Comparison of ENCODE assay signal across 17 cellular contexts in genomic region chr7:22597845-22598244, GRCh38.
A peak's percentile ranks its signal among the peaks of the same experiment; 100 is the strongest.
DNase-seq lines count a peak whose midpoint lies in the region; ATAC-seq and TF ChIP-seq lines count a peak whose summit lies in the region.
"Had no signal": no experiment of that assay in that cellular context is flagged by ENCODE, and none has a peak within 500 bp of the region (broad histone marks: within the 10 kb centered on the region; RNA-seq: fewer than 3 reads in every experiment).

No MANE protein-coding gene starts in this region.

- peak; percentile 41 for DNase-seq in AG08395 (ENCODE audit: low spot score)
- DNase-seq in HT1080 (ENCODE audit: low read depth), result peak; percentile 24
- peak; percentile 81 for DNase-seq in astrocyte of the spinal cord (ENCODE audit: low read depth, low spot score)
- peak; percentile 75 to 81 for DNase-seq in foreskin fibroblast
- DNase-seq in T-helper 2 cell, result no peak
- DNase-seq in mucosa of descending colon, result no peak
- DNase-seq: activated CD4-positive, alpha-beta T cell treated with anti-CD3 and anti-CD28 coated beads, Interleukin-2, amount 10 ng/mL, durations not matched to agents 7 days and 5 days; activated naive CD4-positive, alpha-beta T cell treated with anti-CD3 and anti-CD28 coated beads, Interleukin-2, amount 50 U/mL, for 16 hours; central memory CD4-positive, alpha-beta T cell; endodermal cell; glutamatergic neuron; GOT3; NCI-H2029; NCI-H510A treated with DMSO at 0.1 percent for 48 hours had no signal

- intact Hi-C loops in mucosa of descending colon (cut with DNase I, micrococcal nuclease), result no loop called here

- TF ChIP-seq CTCF in astrocyte of the spinal cord (IDR thresholded peaks at IDR 0.05; ENCODE audit: low read depth, low read length) (no peak), foreskin fibroblast (IDR thresholded peaks at IDR 0.05; ENCODE audit: low read depth, low read length) (no peak), mucosa of descending colon (IDR thresholded peaks at IDR 0.05) (no peak)

- H3K4me3 ChIP-seq in astrocyte of the spinal cord (ENCODE audit: low read depth, low read length), result no peak overlapping the region
- H3K4me3 ChIP-seq in foreskin fibroblast (ENCODE audit: low read depth in 1 of 2, low read length in 2 of 2), result no peak overlapping the region
- no peak overlapping the region for H3K4me3 ChIP-seq in mucosa of descending colon
- H3K4me3 ChIP-seq: vagina had no signal

- in situ Hi-C loops in astrocyte of the spinal cord (cut with HindIII; ENCODE audit: low sequenced_read_pairs), result no loop called here

- no peaks in the 10 kb centered on the region for H3K9me3 ChIP-seq in mucosa of descending colon
- H3K9me3 ChIP-seq: vagina had no signal

- ATAC-seq in HG03521 (IDR thresholded peaks at IDR 0.05; ENCODE audit: unreplicated experiment) (no peak), mucosa of descending colon (no peak), HG03354 (IDR thresholded peaks at IDR 0.05; ENCODE audit: poor library complexity, severe bottlenecking, unreplicated experiment) (no peak)

- H3K4me1 ChIP-seq in mucosa of descending colon (ENCODE audit: low read depth), result no peaks in the 10 kb centered on the region

- H3K36me3 ChIP-seq in mucosa of descending colon (ENCODE audit: low read depth), result no peaks in the 10 kb centered on the region
- H3K36me3 ChIP-seq: vagina had no signal

Comparison
In these comparisons a context has a peak if more than half of its experiments do, and no peak if none do; other contexts are left out.
1. DNase-seq: peak in AG08395 (single experiment), HT1080 (single experiment), astrocyte of the spinal cord (single experiment) and foreskin fibroblast (2 of 2); none in T-helper 2 cell (0 of 5) and mucosa of descending colon (0 of 3).